Comparison of ENCODE assay signal across 8 cellular contexts in genomic region chr4:118352843-118353373, GRCh38. TPM values are rescaled to one million over a fixed set of nuclear protein-coding genes. Genes with fewer than 3 reads are reported as not detected.
DNase-seq lines count a peak whose midpoint lies in the region; ATAC-seq lines count a peak whose summit lies in the region.

PRSS12 (minus strand) TSS chr4:118353003; CDS start chr4:118352720, 283 bp downstream.

- H3K9me3 ChIP-seq in esophagus (ENCODE audit: control insufficient read depth in 2 of 2, insufficient read depth in 1 of 2, low read depth in 1 of 2, low read length in 1 of 2), result no peaks in the 10 kb centered on the region

- H3K9me3 Mint-ChIP-seq in stimulated activated naive CD8-positive, alpha-beta T cell treated with anti-CD3 and anti-CD28 coated beads, Interleukin-15, Interleukin-2, amounts not matched to agents 100 ng/mL and 50 ng/mL, for 24 hours, result no peaks in the 10 kb centered on the region

- peaks cover 74% of the 10 kb centered on the region for H3K27me3 Mint-ChIP-seq in stimulated activated naive CD8-positive, alpha-beta T cell treated with anti-CD3 and anti-CD28 coated beads, Interleukin-15, Interleukin-2, amounts not matched to agents 100 ng/mL and 50 ng/mL, for 24 hours

- H3K27ac Mint-ChIP-seq in stimulated activated naive CD8-positive, alpha-beta T cell treated with anti-CD3 and anti-CD28 coated beads, Interleukin-15, Interleukin-2, amounts not matched to agents 100 ng/mL and 50 ng/mL, for 24 hours, result no peak within 1 kb of the TSS

- peak within 1 kb of the TSS; percentile 62 to 64 for H3K4me3 ChIP-seq in esophagus (ENCODE audit: low read depth in 1 of 2, low read length in 2 of 2)

- 0 to 1% methylated on average over 45 to 53 of the region's 53 CpGs for WGBS in esophagus, 2 donors

- no peaks in the 10 kb centered on the region for H3K36me3 Mint-ChIP-seq in stimulated activated naive CD8-positive, alpha-beta T cell treated with anti-CD3 and anti-CD28 coated beads, Interleukin-15, Interleukin-2, amounts not matched to agents 100 ng/mL and 50 ng/mL, for 24 hours (ENCODE audit: low read depth)

- ATAC-seq in GM19023 (IDR thresholded peaks at IDR 0.05; ENCODE audit: unreplicated experiment) (peak; percentile 97), HG03108 (IDR thresholded peaks at IDR 0.05; ENCODE audit: unreplicated experiment) (peak; percentile 98)

- no peaks in the 10 kb centered on the region for H3K4me1 ChIP-seq in esophagus (ENCODE audit: control insufficient read depth in 2 of 2, insufficient read depth in 2 of 2, low read length in 1 of 2)

- peak within 1 kb of the TSS; percentile 68 for H3K4me3 Mint-ChIP-seq in stimulated activated naive CD8-positive, alpha-beta T cell treated with anti-CD3 and anti-CD28 coated beads, Interleukin-15, Interleukin-2, amounts not matched to agents 100 ng/mL and 50 ng/mL, for 24 hours

- H3K36me3 ChIP-seq in esophagus (ENCODE audit: control insufficient read depth in 2 of 2, insufficient read depth in 2 of 2, low read length in 1 of 2), result no peaks in the 10 kb centered on the region

- H3K4me1 Mint-ChIP-seq in stimulated activated naive CD8-positive, alpha-beta T cell treated with anti-CD3 and anti-CD28 coated beads, Interleukin-15, Interleukin-2, amounts not matched to agents 100 ng/mL and 50 ng/mL, for 24 hours (ENCODE audit: low read depth), result peaks cover 14% of the 10 kb centered on the region

- peak within 1 kb of the TSS in 1 of 2 donors; percentile 18 for H3K27ac ChIP-seq in esophagus (ENCODE audit: low read depth in 2 of 2, low read length in 1 of 2)

- peaks cover 0 to 3% of the 10 kb centered on the region in 2 donors for H3K27me3 ChIP-seq in esophagus (ENCODE audit: control insufficient read depth in 1 of 2, insufficient read depth in 2 of 2, low read length in 2 of 2)

- DNase-seq in AG20443 (ENCODE audit: low spot score) (peak; percentile 94), NCI-H69 (lab: John Stamatoyannopoulos, UW) (peak; percentile 91), myocyte (ENCODE audit: low read depth) (peak; percentile 78)
- DNase-seq in activated CD8-positive, alpha-beta memory T cell treated with anti-CD3 and anti-CD28 coated beads, Interleukin-2, amount 50 U/mL, for 48 hours, result peak; percentile 86

RNA-seq across cellular contexts. Expression of gene PRSS12, which starts in this region (rescaled TPM):
- 1 to 10 TPM; 1.3 to 4.1 TPM for polyA plus RNA-seq in esophagus
- total RNA-seq in myocyte, result 1.5 and 7.3 TPM in 2 replicates
- 3.7 TPM for polyA plus RNA-seq in myocyte (2012)
